In the genomic region with DNA sequence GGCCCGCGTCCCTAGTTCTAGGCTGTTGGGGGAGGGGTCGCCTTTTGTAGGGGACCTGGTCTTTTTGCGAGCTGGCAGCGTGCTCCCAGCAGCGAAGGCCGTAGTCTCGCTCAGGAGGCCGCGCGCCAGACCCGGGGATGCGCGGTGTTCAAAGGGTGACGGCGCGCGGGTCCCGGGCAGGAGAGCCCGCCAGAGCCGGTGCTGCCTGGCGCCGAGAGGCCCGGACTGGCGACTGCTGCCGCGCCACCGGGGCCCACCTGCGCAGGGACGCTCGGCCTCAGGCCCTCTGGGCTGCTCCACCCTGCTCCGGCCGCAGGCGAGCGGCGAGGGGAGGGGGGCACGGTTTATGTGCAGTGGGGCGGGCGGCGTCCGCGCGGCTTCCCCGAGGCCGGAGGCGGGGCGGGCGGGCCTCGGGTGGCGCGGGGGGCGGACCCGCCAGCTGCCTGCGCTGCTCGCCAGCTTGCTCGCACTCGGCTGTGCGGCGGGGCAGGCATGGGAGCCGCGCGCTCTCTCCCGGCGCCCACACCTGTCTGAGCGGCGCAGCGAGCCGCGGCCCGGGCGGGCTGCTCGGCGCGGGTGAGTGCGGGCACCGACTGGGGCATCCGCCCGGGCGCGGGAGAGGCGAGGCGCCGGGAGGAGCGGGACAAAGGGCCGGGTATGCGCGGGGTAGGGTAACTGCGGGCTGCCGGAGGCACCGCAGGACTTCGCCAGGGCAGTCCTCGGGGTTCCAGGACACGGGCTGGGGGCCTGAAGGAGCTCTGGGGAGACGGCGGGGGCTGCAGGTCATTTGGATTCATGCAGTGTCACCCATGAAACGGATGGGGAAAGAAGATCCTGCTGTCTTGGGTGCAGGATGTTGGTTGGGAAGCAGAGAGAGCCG, we compare ENCODE assay signal across 8 cellular contexts. TPM values are rescaled to one million over a fixed set of nuclear protein-coding genes. Genes with fewer than 3 reads are reported as not detected.
DNase-seq lines count a peak whose midpoint lies in the region; ATAC-seq and TF ChIP-seq lines count a peak whose summit lies in the region.

Gene PRSS23 (plus strand): TSS at position 467 of the 880 bp plus-strand sequence. CDS start 7,102 bp downstream, outside the sequence.

- H3K4ac ChIP-seq in IMR-90 (ENCODE audit: low read depth, low read length) (peak within 1 kb of the TSS; percentile 59), mesenchymal stem cell (ENCODE audit: low read depth in 1 of 2, low read length in 2 of 2) (peak within 1 kb of the TSS; percentile 85 to 96)

- peak within 1 kb of the TSS; percentile 5; the same call in 1 of the 2 replicates for H3K56ac ChIP-seq in IMR-90 (ENCODE audit: extremely low read depth, insufficient read depth, low read length)

- H2BK120ac ChIP-seq in IMR-90 (ENCODE audit: low read depth, low read length) (peak within 1 kb of the TSS; percentile 58), mesenchymal stem cell (ENCODE audit: low read depth, low read length) (peak within 1 kb of the TSS; percentile 50)

- peak within 1 kb of the TSS; percentile 92 for H2AK9ac ChIP-seq in IMR-90 (replicated peaks; ENCODE audit: low read depth, low read length, poor library complexity)

- H3K27me3 ChIP-seq in IMR-90 (ENCODE audit: control insufficient read depth, insufficient read depth, low read length) = no peaks in the 10 kb centered on the region
- no peaks in the 10 kb centered on the region for H3K27me3 ChIP-seq in mesenchymal stem cell (ENCODE audit: control insufficient read depth in 1 of 2, insufficient read depth in 1 of 2, low read length in 2 of 2)

- H2BK12ac ChIP-seq in mesenchymal stem cell (ENCODE audit: low read length in 2 of 2) = peak within 1 kb of the TSS; percentile 75 to 80

- H4K8ac ChIP-seq in IMR-90 (ENCODE audit: low read depth in 2 of 2, low read length in 2 of 2) (peak within 1 kb of the TSS; percentile 7 to 53; a peak in 2 of 4 replicates), mesenchymal stem cell (ENCODE audit: low read length) (peak within 1 kb of the TSS; percentile 84)

- peak within 1 kb of the TSS; percentile 89 for H2AFZ ChIP-seq in IMR-90 (replicated peaks; ENCODE audit: low read length, poor library complexity)
- peak within 1 kb of the TSS; percentile 29 for H2AFZ ChIP-seq in mesenchymal stem cell (ENCODE audit: low read depth, low read length)

- H3K23ac ChIP-seq in IMR-90 (ENCODE audit: low read depth, low read length) = peak within 1 kb of the TSS; percentile 80
- peak within 1 kb of the TSS in 1 of 2 experiments; percentile 97 for H3K23ac ChIP-seq in mesenchymal stem cell (ENCODE audit: low read length in 2 of 2)

- in situ Hi-C loops in IMR-90 (cut with MboI; ENCODE audit: low sequenced_read_pairs) = loop anchor here (5.0 kb wide), 1 partner anchor 128 kb away; the partner anchor contains the start of gene ME3
- in situ Hi-C loops in endometrial microvascular endothelial cells (cut with HindIII; ENCODE audit: inconsistent ontology term, low pct_unique_long_range_greater_than_20kb, low sequenced_read_pairs) = no loop called here

- H3K36me3 ChIP-seq in IMR-90 (ENCODE audit: control insufficient read depth, insufficient read depth, low read length) = no peaks in the 10 kb centered on the region
- no peaks in the 10 kb centered on the region for H3K36me3 ChIP-seq in mesenchymal stem cell (ENCODE audit: control insufficient read depth in 1 of 2, insufficient read depth in 2 of 2, low read depth in 1 of 2, low read length in 2 of 2)

- DNase-seq in SHP77 (lab: John Stamatoyannopoulos, UW) = peak; percentile 22 to 48
- DNase-seq in SHP77 treated with DMSO at 0.1 percent for 48 hours (lab: John Stamatoyannopoulos, UW) = no peak
- peak; percentile 44 for DNase-seq in IMR-90
- peak; percentile 68 for DNase-seq in mesenchymal stem cell
- DNase-seq in stimulated activated naive CD8-positive, alpha-beta T cell treated with anti-CD3 and anti-CD28 coated beads, Interleukin-15, Interleukin-2, amounts not matched to agents 100 U/mL and 50 U/mL, for 24 hours = peak; percentile 50
- no peak for DNase-seq in pons (ENCODE audit: low spot score)

- dilution Hi-C loops in IMR-90 (cut with HindIII; ENCODE audit: low sequenced_read_pairs, unreplicated experiment) = no loop called here

- H2BK5ac ChIP-seq in IMR-90 (ENCODE audit: low read depth, low read length, poor library complexity, severe bottlenecking) (peak within 1 kb of the TSS; percentile 83), mesenchymal stem cell (ENCODE audit: low read depth, low read length, poor library complexity, severe bottlenecking) (peak within 1 kb of the TSS; percentile 95)

- no peaks in the 10 kb centered on the region for H4K20me1 ChIP-seq in IMR-90 (ENCODE audit: insufficient read depth, low read length)

- H4K91ac ChIP-seq in IMR-90 (ENCODE audit: insufficient read depth, low read depth, low read length) (peak within 1 kb of the TSS; percentile 63), mesenchymal stem cell (ENCODE audit: low read length) (peak within 1 kb of the TSS; percentile 88)

- H3K9ac ChIP-seq in IMR-90 (ENCODE audit: low read depth, low read length) = peak within 1 kb of the TSS; percentile 62
- peak within 1 kb of the TSS; percentile 85 for H3K9ac ChIP-seq in mesenchymal stem cell (ENCODE audit: low read length)

- H3K4me2 ChIP-seq in IMR-90 (ENCODE audit: low read depth, low read length) (peak within 1 kb of the TSS; percentile 92), mesenchymal stem cell (ENCODE audit: low read length, poor library complexity, severe bottlenecking) (peak within 1 kb of the TSS; percentile 64)

- BruUV-seq in IMR-90 (replicated peaks; lab: Mats Ljungman, UMichigan) = no TSS peak

- H3K4me3 ChIP-seq in IMR-90 (ENCODE audit: insufficient read depth, low read depth, low read length) (peak within 1 kb of the TSS; percentile 82), WI38 (ENCODE audit: low read depth, low read length) (peak within 1 kb of the TSS; percentile 72), mesenchymal stem cell (ENCODE audit: insufficient read depth in 1 of 2, low read depth in 1 of 2, low read length in 2 of 2) (peak within 1 kb of the TSS; percentile 87 to 90)

- peak within 1 kb of the TSS; percentile 61 for H2AK5ac ChIP-seq in IMR-90 (ENCODE audit: low read depth, low read length)
- H2AK5ac ChIP-seq in mesenchymal stem cell (ENCODE audit: low read length, severe bottlenecking) = peak within 1 kb of the TSS; percentile 82

- TF ChIP-seq RAD21 in IMR-90 (IDR thresholded peaks at IDR 0.05; ENCODE audit: low read length) = 0 out of 2 replicates have a peak, but pooled peaks have one; percentile 0

- H3K4me1 ChIP-seq in IMR-90 (ENCODE audit: control insufficient read depth, insufficient read depth, low read length) (peaks cover 21% of the 10 kb centered on the region), mesenchymal stem cell (ENCODE audit: control insufficient read depth, insufficient read depth, low read depth, low read length) (peaks cover 6% of the 10 kb centered on the region)

- H2BK20ac ChIP-seq in IMR-90 (ENCODE audit: low read depth, low read length) = peak within 1 kb of the TSS; percentile 42; the same call in 1 of the 2 replicates

- no peak within 1 kb of the TSS; the same call in 1 of the 2 replicates for H4K5ac ChIP-seq in IMR-90 (ENCODE audit: low read depth, low read length)

- CTCF ChIA-PET in IMR-90 (lab: Yijun Ruan, JAX) = interaction anchor here (0.8 to 1.6 kb wide), 2 partner anchors 16 to 343 kb away, joined by 3 read pairs; no protein-coding TSS in a partner anchor

- H3K18ac ChIP-seq in IMR-90 (ENCODE audit: low read depth, low read length) = peak within 1 kb of the TSS; percentile 56
- H3K18ac ChIP-seq in mesenchymal stem cell (ENCODE audit: low read depth in 1 of 2, low read length in 2 of 2) = peak within 1 kb of the TSS; percentile 90 to 96

- peaks cover 20 to 40% of the 10 kb centered on the region in 2 experiments for H3K79me1 ChIP-seq in IMR-90 (ENCODE audit: low read depth in 1 of 2, low read length in 2 of 2)
- no peaks in the 10 kb centered on the region for H3K79me1 ChIP-seq in mesenchymal stem cell (replicated peaks; ENCODE audit: low read length, poor library complexity, severe bottlenecking)

- 1% methylated on average over 15 of the region's 97 CpGs; no CpG with 5 or more reads in 1 of the 2 experiments for WGBS in IMR-90 (ENCODE audit: extremely low coverage in 2 of 2, insufficient read length in 1 of 2), 2 experiments
- under 1% methylated on average over 49 of the region's 97 CpGs for WGBS in mesenchymal stem cell

- TF ChIP-seq CTCF in IMR-90 (conservative IDR thresholded peaks at IDR 0.05; ENCODE audit: low read depth, low read length) (no peak), WI38 (IDR thresholded peaks at IDR 0.05; ENCODE audit: low read depth, low read length) (no peak)

- intact Hi-C loops in IMR-90 (cut with micrococcal nuclease) = loop anchor here (2.0 to 5.0 kb wide), 3 partner anchors 58 to 193 kb away; no protein-coding TSS in a partner anchor

- H3K9me1 ChIP-seq in IMR-90 (ENCODE audit: insufficient read depth, low read length) = 0 out of 2 replicates have a peak, but pooled peaks cover 8% of the 10 kb centered on the region

- H3K9me3 ChIP-seq in IMR-90 (ENCODE audit: control insufficient read depth, insufficient read depth, low read length) (no peaks in the 10 kb centered on the region), mesenchymal stem cell (ENCODE audit: control insufficient read depth, low read length) (no peaks in the 10 kb centered on the region)

- POLR2A ChIA-PET in IMR-90 (lab: Charles Lee; ENCODE audit: unreplicated experiment) = no interaction called here

- peak within 1 kb of the TSS; percentile 81 for H3K14ac ChIP-seq in IMR-90 (replicated peaks; ENCODE audit: low read depth, low read length)
- peak within 1 kb of the TSS; percentile 65 to 80 for H3K14ac ChIP-seq in mesenchymal stem cell (ENCODE audit: low read length in 2 of 2)

- H2BK15ac ChIP-seq in IMR-90 (ENCODE audit: low read depth, low read length) = peak within 1 kb of the TSS; percentile 37; the same call in 2 of the 3 replicates
- peak within 1 kb of the TSS; percentile 82 for H2BK15ac ChIP-seq in mesenchymal stem cell (ENCODE audit: low read depth, poor library complexity, severe bottlenecking)

- TF ChIP-seq POLR2A in IMR-90 (IDR thresholded peaks at IDR 0.05; ENCODE audit: low read depth, low read length) = peak; percentile 69; the same call in 1 of the 2 replicates

- H3K27ac ChIP-seq in IMR-90 (ENCODE audit: insufficient read depth, low read length) (peak within 1 kb of the TSS; percentile 41; the same call in 1 of the 2 replicates), mesenchymal stem cell (ENCODE audit: low read length, poor library complexity, severe bottlenecking) (peak within 1 kb of the TSS; percentile 96)

- ATAC-seq in IMR-90 (ENCODE audit: low read depth) = peak; percentile 87
- ATAC-seq in stimulated activated naive CD8-positive, alpha-beta T cell treated with anti-CD3 and anti-CD28 coated beads, Interleukin-15, Interleukin-2, amounts not matched to agents 100 U/mL and 50 U/mL, for 24 hours = peak; percentile 61

TF ChIP-seq in IMR-90, 13 proteins besides CTCF, POLR2A, EP300 and RAD21 (continues in another document):
- TF ChIP-seq SMC3 (IDR thresholded peaks at IDR 0.05; ENCODE audit: low read depth, low read length) = no peak

RNA-seq across cellular contexts. Expression of gene PRSS23, which starts in this region (rescaled TPM):
- total RNA-seq in IMR-90 (2012; rRNA removed) (123 and 199 TPM in 2 replicates), endometrial microvascular endothelial cells (ENCODE audit: inconsistent ontology term) (444 TPM)
- 82.8 and 100 TPM in 2 replicates for polyA plus RNA-seq in IMR-90 (2012; rRNA removed)
- 29.4 and 33.7 TPM in 2 replicates for polyA plus RNA-seq in IMR-90 (2012; cell fraction: cytosol; rRNA removed)
- polyA plus RNA-seq in IMR-90 (2012; cell fraction: nucleus; rRNA removed; ENCODE audit: low replicate concordance) = 12.6 and 23.8 TPM in 2 replicates
- polyA plus RNA-seq in mesenchymal stem cell (2013, experiment 1 of 2) = 324 TPM
- polyA plus RNA-seq in mesenchymal stem cell (2013, experiment 2 of 2) = 337 TPM

Comparison
In these comparisons a context has a peak if more than half of its experiments do, and no peak if none do; other contexts are left out.
1. DNase-seq: peak in SHP77 (2 of 2), IMR-90 (single experiment), mesenchymal stem cell (single experiment) and stimulated activated naive CD8-positive, alpha-beta T cell treated with anti-CD3 and anti-CD28 coated beads, Interleukin-15, Interleukin-2, amounts not matched to agents 100 U/mL and 50 U/mL, for 24 hours (single experiment); none in SHP77 treated with DMSO at 0.1 percent for 48 hours (single experiment) and pons (single experiment).
2. Peak in every context shown above with its lines, with median percentiles within 50 percentile points of each other: H3K4me3 ChIP-seq.